15 cellular contexts compared by ENCODE assay signal in genomic region chr1:153752561-153753195, GRCh38. TPM values are rescaled to one million over a fixed set of nuclear protein-coding genes. Genes with fewer than 3 reads are reported as not detected.
DNase-seq lines count a peak whose midpoint lies in the region; ATAC-seq and TF ChIP-seq lines count a peak whose summit lies in the region.
"Had no signal": no experiment of that assay in that cellular context is flagged by ENCODE, and none has a peak within 500 bp of the region (broad histone marks: within the 10 kb centered on the region; RNA-seq: fewer than 3 reads in every experiment).

No MANE protein-coding gene starts in this region.

- H3K36me3 Mint-ChIP-seq in activated naive CD8-positive, alpha-beta T cell treated with anti-CD3 and anti-CD28 coated beads, Interleukin-2, amount 10 ng/mL, durations not matched to agents 7 days and 5 days = peaks cover 20% of the 10 kb centered on the region
- H3K36me3 Mint-ChIP-seq in activated naive CD8-positive, alpha-beta T cell treated with anti-CD3 and anti-CD28 coated beads for 36 hours = peaks cover 31% of the 10 kb centered on the region
- H3K36me3 Mint-ChIP-seq in nephron progenitor cell (ENCODE audit: low read depth) = peaks cover 73% of the 10 kb centered on the region
- peaks cover 56 to 71% of the 10 kb centered on the region in 2 donors for H3K36me3 Mint-ChIP-seq in stimulated activated naive B cell treated with anti-CD40 and anti-IgM and Interleukin-4, amounts not matched to agents 10 μg/mL and 1 μg/mL and 100 μg/mL, for 72 hours
- H3K36me3 Mint-ChIP-seq in CD8-positive, alpha-beta memory T cell = peaks cover 12 to 85% (median 32%) of the 10 kb centered on the region in 3 donors

- TF ChIP-seq EP300 in tibial nerve (IDR thresholded peaks at IDR 0.05) = peak in 1 of 2 donors; percentile 55

- peak overlapping the region; percentile 52 for H3K27ac Mint-ChIP-seq in activated naive CD8-positive, alpha-beta T cell treated with anti-CD3 and anti-CD28 coated beads, Interleukin-2, amount 10 ng/mL, durations not matched to agents 7 days and 5 days
- H3K27ac Mint-ChIP-seq in activated naive CD8-positive, alpha-beta T cell treated with anti-CD3 and anti-CD28 coated beads for 36 hours = no peak overlapping the region
- H3K27ac Mint-ChIP-seq in nephron progenitor cell = peak overlapping the region; percentile 88
- H3K27ac Mint-ChIP-seq in stimulated activated naive B cell treated with anti-CD40 and anti-IgM and Interleukin-4, amounts not matched to agents 10 μg/mL and 1 μg/mL and 100 μg/mL, for 72 hours = no peak overlapping the region
- H3K27ac Mint-ChIP-seq in CD8-positive, alpha-beta memory T cell = peak overlapping the region in 2 of 8 donors; percentile 11 to 78

- H3K36me3 ChIP-seq in tibial nerve = peaks cover 0 to 93% (median under 1%) of the 10 kb centered on the region in 3 donors
- peaks cover 67% of the 10 kb centered on the region for H3K36me3 ChIP-seq in CD8-positive, alpha-beta memory T cell (ENCODE audit: insufficient read depth, low read length)

- WGBS in tibial nerve, 2 donors = 54 to 64% methylated on average over 9 of the region's 9 CpGs

- TF ChIP-seq CTCF in nephron progenitor cell (IDR thresholded peaks at IDR 0.05) (no peak), tibial nerve (IDR thresholded peaks at IDR 0.05) (no peak)

- no peak for DNase-seq in activated naive CD8-positive, alpha-beta T cell treated with anti-CD3 and anti-CD28 coated beads, Interleukin-2, amount 10 ng/mL, durations not matched to agents 7 days and 5 days
- no peak for DNase-seq in activated naive CD8-positive, alpha-beta T cell treated with anti-CD3 and anti-CD28 coated beads for 36 hours
- DNase-seq in fibroblast of gingiva (ENCODE audit: low read depth) = peak; percentile 41
- no peak for DNase-seq in nephron progenitor cell
- peak in 1 of 2 donors; percentile 80 for DNase-seq in tibial nerve (ENCODE audit: low spot score in 2 of 2)
- no peak for DNase-seq in stimulated activated naive B cell treated with anti-CD40 and anti-IgM and Interleukin-4, amounts not matched to agents 10 μg/mL and 1 μg/mL and 100 μg/mL, for 72 hours
- DNase-seq in CD8-positive, alpha-beta memory T cell = no peak
- DNase-seq: 8988T; effector memory CD4-positive, alpha-beta T cell; naive thymus-derived CD8-positive, alpha-beta T cell; NCI-H345; stimulated activated CD4-positive, alpha-beta T cell treated with anti-CD3 and anti-CD28 coated beads, Interleukin-2, amount 100 ng/mL, for 24 hours; stimulated activated naive CD4-positive, alpha-beta T cell treated with Interleukin-2 at 50 U/mL for 16 hours had no signal

- POLR2A ChIA-PET in activated naive CD8-positive, alpha-beta T cell treated with anti-CD3 and anti-CD28 coated beads, Interleukin-2, amount 10 ng/mL, durations not matched to agents 7 days and 5 days (lab: Charles Lee) = no interaction called here
- POLR2A ChIA-PET in CD8-positive, alpha-beta memory T cell (lab: Charles Lee) = no interaction called here

- peak overlapping the region; percentile 1 to 86 (median 41) for H3K27ac ChIP-seq in tibial nerve
- H3K27ac ChIP-seq in CD8-positive, alpha-beta memory T cell (ENCODE audit: low read depth, low read length) = no peak overlapping the region

- no peaks in the 10 kb centered on the region for H3K9me3 ChIP-seq in tibial nerve
- no peaks in the 10 kb centered on the region for H3K9me3 ChIP-seq in CD8-positive, alpha-beta memory T cell (ENCODE audit: low read length)

- peaks cover 6% of the 10 kb centered on the region for H3K4me1 Mint-ChIP-seq in activated naive CD8-positive, alpha-beta T cell treated with anti-CD3 and anti-CD28 coated beads, Interleukin-2, amount 10 ng/mL, durations not matched to agents 7 days and 5 days
- peaks cover 5% of the 10 kb centered on the region for H3K4me1 Mint-ChIP-seq in activated naive CD8-positive, alpha-beta T cell treated with anti-CD3 and anti-CD28 coated beads for 36 hours
- H3K4me1 Mint-ChIP-seq in nephron progenitor cell = peaks cover 9% of the 10 kb centered on the region
- peaks cover 16 to 19% of the 10 kb centered on the region in 2 donors for H3K4me1 Mint-ChIP-seq in stimulated activated naive B cell treated with anti-CD40 and anti-IgM and Interleukin-4, amounts not matched to agents 10 μg/mL and 1 μg/mL and 100 μg/mL, for 72 hours
- peaks cover 4 to 6% (median 5%) of the 10 kb centered on the region in 3 donors for H3K4me1 Mint-ChIP-seq in CD8-positive, alpha-beta memory T cell

- peaks cover 0 to 33% (median 3%) of the 10 kb centered on the region in 4 donors for H3K4me1 ChIP-seq in tibial nerve
- H3K4me1 ChIP-seq in CD8-positive, alpha-beta memory T cell (ENCODE audit: insufficient read depth, low read length) = no peaks in the 10 kb centered on the region

- H3K9me3 Mint-ChIP-seq in activated naive CD8-positive, alpha-beta T cell treated with anti-CD3 and anti-CD28 coated beads, Interleukin-2, amount 10 ng/mL, durations not matched to agents 7 days and 5 days = no peaks in the 10 kb centered on the region
- H3K9me3 Mint-ChIP-seq in activated naive CD8-positive, alpha-beta T cell treated with anti-CD3 and anti-CD28 coated beads for 36 hours = no peaks in the 10 kb centered on the region
- H3K9me3 Mint-ChIP-seq in nephron progenitor cell = no peaks in the 10 kb centered on the region
- no peaks in the 10 kb centered on the region for H3K9me3 Mint-ChIP-seq in stimulated activated naive B cell treated with anti-CD40 and anti-IgM and Interleukin-4, amounts not matched to agents 10 μg/mL and 1 μg/mL and 100 μg/mL, for 72 hours
- no peaks in the 10 kb centered on the region for H3K9me3 Mint-ChIP-seq in CD8-positive, alpha-beta memory T cell
- H3K9me3 Mint-ChIP-seq: naive thymus-derived CD8-positive, alpha-beta T cell had no signal

- no peak overlapping the region for H3K4me3 Mint-ChIP-seq in activated naive CD8-positive, alpha-beta T cell treated with anti-CD3 and anti-CD28 coated beads, Interleukin-2, amount 10 ng/mL, durations not matched to agents 7 days and 5 days
- no peak overlapping the region for H3K4me3 Mint-ChIP-seq in activated naive CD8-positive, alpha-beta T cell treated with anti-CD3 and anti-CD28 coated beads for 36 hours
- no peak overlapping the region for H3K4me3 Mint-ChIP-seq in nephron progenitor cell
- no peak overlapping the region for H3K4me3 Mint-ChIP-seq in stimulated activated naive B cell treated with anti-CD40 and anti-IgM and Interleukin-4, amounts not matched to agents 10 μg/mL and 1 μg/mL and 100 μg/mL, for 72 hours
- no peak overlapping the region for H3K4me3 Mint-ChIP-seq in CD8-positive, alpha-beta memory T cell
- H3K4me3 Mint-ChIP-seq: naive thymus-derived CD8-positive, alpha-beta T cell had no signal

- ATAC-seq in activated naive CD8-positive, alpha-beta T cell treated with anti-CD3 and anti-CD28 coated beads, Interleukin-2, amount 10 ng/mL, durations not matched to agents 7 days and 5 days (ENCODE audit: low read depth) = no peak
- no peak for ATAC-seq in stimulated activated naive B cell treated with anti-CD40 and anti-IgM and Interleukin-4, amounts not matched to agents 10 μg/mL and 1 μg/mL and 100 μg/mL, for 72 hours (replicated peaks)
- ATAC-seq in GM19397 (IDR thresholded peaks at IDR 0.05; ENCODE audit: unreplicated experiment) = no peak
- ATAC-seq: GM12878; naive thymus-derived CD8-positive, alpha-beta T cell had no signal

- no peak overlapping the region for H3K4me3 ChIP-seq in tibial nerve
- no peak overlapping the region for H3K4me3 ChIP-seq in CD8-positive, alpha-beta memory T cell (ENCODE audit: low read length)
- H3K4me3 ChIP-seq: GM12878 had no signal

- CTCF ChIA-PET in CD8-positive, alpha-beta memory T cell (lab: Charles Lee) = interaction anchor here (2.2 kb wide), 1 partner anchor 10 kb away, joined by 8 read pairs; no protein-coding TSS in a partner anchor

- H3K27me3 ChIP-seq in tibial nerve = no peaks in the 10 kb centered on the region
- H3K27me3 ChIP-seq in CD8-positive, alpha-beta memory T cell (ENCODE audit: insufficient read depth, low read length, poor library complexity, severe bottlenecking) = no peaks in the 10 kb centered on the region

- TF ChIP-seq POLR2A in tibial nerve (IDR thresholded peaks at IDR 0.05) = no peak

- H3K27me3 Mint-ChIP-seq in activated naive CD8-positive, alpha-beta T cell treated with anti-CD3 and anti-CD28 coated beads, Interleukin-2, amount 10 ng/mL, durations not matched to agents 7 days and 5 days = no peaks in the 10 kb centered on the region
- H3K27me3 Mint-ChIP-seq in activated naive CD8-positive, alpha-beta T cell treated with anti-CD3 and anti-CD28 coated beads for 36 hours = no peaks in the 10 kb centered on the region
- H3K27me3 Mint-ChIP-seq in nephron progenitor cell (ENCODE audit: low read depth, poor library complexity) = no peaks in the 10 kb centered on the region
- H3K27me3 Mint-ChIP-seq in stimulated activated naive B cell treated with anti-CD40 and anti-IgM and Interleukin-4, amounts not matched to agents 10 μg/mL and 1 μg/mL and 100 μg/mL, for 72 hours = no peaks in the 10 kb centered on the region
- H3K27me3 Mint-ChIP-seq in CD8-positive, alpha-beta memory T cell = no peaks in the 10 kb centered on the region
- H3K27me3 Mint-ChIP-seq: naive thymus-derived CD8-positive, alpha-beta T cell had no signal

RNA-seq across cellular contexts. Expression of gene SLC27A3, which starts 22.5 kb away (rescaled TPM):
- 10 to 100 TPM; 38.9 to 44.0 TPM for total RNA-seq in activated naive CD8-positive, alpha-beta T cell treated with anti-CD3 and anti-CD28 coated beads, Interleukin-2, amount 10 ng/mL, durations not matched to agents 7 days and 5 days
- 1 to 10 TPM; 6.4 to 6.9 TPM for total RNA-seq in activated naive CD8-positive, alpha-beta T cell treated with anti-CD3 and anti-CD28 coated beads for 36 hours
- total RNA-seq in tibial nerve = 10 to 100 TPM; 38.5 to 89.4 (median 59.2) TPM
- 10 to 100 TPM in 1 of 2 experiments, 1 to 10 TPM in 1; 9.9 to 11.3 TPM for total RNA-seq in CD8-positive, alpha-beta memory T cell
- 29.3 TPM for polyA plus RNA-seq in CD8-positive, alpha-beta memory T cell

RNA-seq across cellular contexts. Expression of gene INTS3, which starts 24.8 kb away (rescaled TPM):
- 10 to 100 TPM; 53.6 to 57.2 TPM for total RNA-seq in activated naive CD8-positive, alpha-beta T cell treated with anti-CD3 and anti-CD28 coated beads, Interleukin-2, amount 10 ng/mL, durations not matched to agents 7 days and 5 days
- 10 to 100 TPM; 47.9 to 48.0 TPM for total RNA-seq in activated naive CD8-positive, alpha-beta T cell treated with anti-CD3 and anti-CD28 coated beads for 36 hours
- total RNA-seq in tibial nerve = 10 to 100 TPM; 66.6 to 79.5 (median 71.3) TPM
- total RNA-seq in CD8-positive, alpha-beta memory T cell = 10 to 100 TPM; 58.2 to 61.1 TPM
- 11.9 TPM for polyA plus RNA-seq in CD8-positive, alpha-beta memory T cell

Comparison
In these comparisons a context has a peak if more than half of its experiments do, and no peak if none do; other contexts are left out.
1. H3K27ac Mint-ChIP-seq: peak in activated naive CD8-positive, alpha-beta T cell treated with anti-CD3 and anti-CD28 coated beads, Interleukin-2, amount 10 ng/mL, durations not matched to agents 7 days and 5 days (single experiment) and nephron progenitor cell (single experiment); none in activated naive CD8-positive, alpha-beta T cell treated with anti-CD3 and anti-CD28 coated beads for 36 hours (single experiment) and stimulated activated naive B cell treated with anti-CD40 and anti-IgM and Interleukin-4, amounts not matched to agents 10 μg/mL and 1 μg/mL and 100 μg/mL, for 72 hours (single experiment).